In genomic region chr16:22645868-22646267, GRCh38 we compare ENCODE assay signal across 1 cellular context.
TF ChIP-seq lines count a peak whose summit lies in the region.

No MANE protein-coding gene starts in this region.

TF ChIP-seq in GM23338, 12 proteins besides CTCF, POLR2A, EP300 and RAD21 (continued from another document):
- TF ChIP-seq ZNF462 (CRISPR knock-in tag; IDR thresholded peaks at IDR 0.05), result no peak
- TF ChIP-seq ZNF114 (CRISPR knock-in tag; IDR thresholded peaks at IDR 0.05), result no peak
TF ChIP-seq in GM23338: peak in this region for 0.
